8 cellular contexts compared by ENCODE assay signal in genomic region chr7:38178004-38178694, GRCh38. TPM values are rescaled to one million over a fixed set of nuclear protein-coding genes. Genes with fewer than 3 reads are reported as not detected.
DNase-seq lines count a peak whose midpoint lies in the region; ATAC-seq and TF ChIP-seq lines count a peak whose summit lies in the region.

STARD3NL (plus strand) TSS chr7:38178245; CDS start chr7:38207505, 29,260 bp downstream.

- peaks cover 6% of the 10 kb centered on the region for H3K4me1 ChIP-seq in thymus (ENCODE audit: control insufficient read depth, insufficient read depth, low read length)

- peaks cover 16% of the 10 kb centered on the region; the same call in 1 of the 2 replicates for H3K79me2 ChIP-seq in SU-DHL-6 (ENCODE audit: insufficient read depth, low read length)

- H3K9me2 ChIP-seq in SU-DHL-6 (replicated peaks; ENCODE audit: insufficient read depth, low read length): no peaks in the 10 kb centered on the region; the same call in 1 of the 2 replicates

- peaks cover 4% of the 10 kb centered on the region for H3K27me3 Mint-ChIP-seq in activated naive CD8-positive, alpha-beta T cell treated with anti-CD3 and anti-CD28 coated beads, Interleukin-2, amount 10 ng/mL, durations not matched to agents 7 days and 5 days
- peaks cover 16% of the 10 kb centered on the region for H3K27me3 Mint-ChIP-seq in osteocyte (ENCODE audit: unreplicated experiment)

- H3K4me2 ChIP-seq in SU-DHL-6 (ENCODE audit: low read depth, low read length, poor library complexity, severe bottlenecking): peak within 1 kb of the TSS; percentile 82

- H3K27ac Mint-ChIP-seq in activated naive CD8-positive, alpha-beta T cell treated with anti-CD3 and anti-CD28 coated beads, Interleukin-2, amount 10 ng/mL, durations not matched to agents 7 days and 5 days: peak within 1 kb of the TSS; percentile 91
- H3K27ac Mint-ChIP-seq in osteocyte (ENCODE audit: unreplicated experiment): peak within 1 kb of the TSS; percentile 98

- peaks cover 23% of the 10 kb centered on the region for H3K4me1 Mint-ChIP-seq in activated naive CD8-positive, alpha-beta T cell treated with anti-CD3 and anti-CD28 coated beads, Interleukin-2, amount 10 ng/mL, durations not matched to agents 7 days and 5 days
- peaks cover 36% of the 10 kb centered on the region for H3K4me1 Mint-ChIP-seq in osteocyte (ENCODE audit: unreplicated experiment)

- ATAC-seq in HG02678 (IDR thresholded peaks at IDR 0.05; ENCODE audit: unreplicated experiment): peak; percentile 99
- peak; percentile 98 for ATAC-seq in activated naive CD8-positive, alpha-beta T cell treated with anti-CD3 and anti-CD28 coated beads, Interleukin-2, amount 10 ng/mL, durations not matched to agents 7 days and 5 days (ENCODE audit: low read depth)

- H4K20me1 ChIP-seq in SU-DHL-6 (ENCODE audit: low read depth, low read length): no peaks in the 10 kb centered on the region

- H3K36me3 ChIP-seq in SU-DHL-6 (ENCODE audit: low read length) (no peaks in the 10 kb centered on the region), thymus (ENCODE audit: control insufficient read depth, insufficient read depth) (no peaks in the 10 kb centered on the region)

- H3K27ac ChIP-seq in SU-DHL-6 (ENCODE audit: low read depth, low read length) (no peak within 1 kb of the TSS), thymus (ENCODE audit: low read depth) (peak within 1 kb of the TSS; percentile 86)

- TF ChIP-seq CTCF in GM12864 (IDR thresholded peaks at IDR 0.05; ENCODE audit: low read depth, low read length, missing control alignments) (no peak), SU-DHL-6 (IDR thresholded peaks at IDR 0.05; ENCODE audit: insufficient read depth, low read length, poor library complexity, severe bottlenecking) (no peak), osteocyte (IDR thresholded peaks at IDR 0.05) (no peak)

- H3K9ac ChIP-seq in SU-DHL-6 (ENCODE audit: low read length): peak within 1 kb of the TSS; percentile 77

- under 1% methylated on average over 51 of the region's 51 CpGs for WGBS in thymus

- H3K9me3 ChIP-seq in SU-DHL-6 (ENCODE audit: insufficient read depth, low read length): no peaks in the 10 kb centered on the region
- no peaks in the 10 kb centered on the region for H3K9me3 ChIP-seq in thymus (ENCODE audit: control insufficient read depth)

- intact Hi-C loops in head of caudate nucleus (cut with DNase I): no loop called here

- H3K4me3 ChIP-seq in GM12864 (ENCODE audit: low read depth, low read length): peak within 1 kb of the TSS; percentile 88
- H3K4me3 ChIP-seq in SU-DHL-6 (ENCODE audit: insufficient read depth, low read length, poor library complexity, severe bottlenecking): peak within 1 kb of the TSS; percentile 85
- H3K4me3 ChIP-seq in thymus (ENCODE audit: low read length): peak within 1 kb of the TSS; percentile 93

- no peaks in the 10 kb centered on the region for H3F3A ChIP-seq in SU-DHL-6 (ENCODE audit: insufficient read depth)

- H2AFZ ChIP-seq in SU-DHL-6 (ENCODE audit: low read depth, low read length, severe bottlenecking): peak within 1 kb of the TSS; percentile 99

- DNase-seq in GM12864 (ENCODE audit: low read depth): peak; percentile 100
- peak; percentile 99 for DNase-seq in NCI-H128 (lab: John Stamatoyannopoulos, UW; ENCODE audit: unreplicated experiment)
- peak; percentile 83 for DNase-seq in activated naive CD8-positive, alpha-beta T cell treated with anti-CD3 and anti-CD28 coated beads, Interleukin-2, amount 10 ng/mL, durations not matched to agents 7 days and 5 days
- DNase-seq in head of caudate nucleus: peak; percentile 88 to 100 (median 98)
- DNase-seq in osteocyte (ENCODE audit: extremely low spot score, unreplicated experiment): peak; percentile 99

- no peaks in the 10 kb centered on the region for H3K9me3 Mint-ChIP-seq in activated naive CD8-positive, alpha-beta T cell treated with anti-CD3 and anti-CD28 coated beads, Interleukin-2, amount 10 ng/mL, durations not matched to agents 7 days and 5 days
- H3K9me3 Mint-ChIP-seq in osteocyte (ENCODE audit: unreplicated experiment): no peaks in the 10 kb centered on the region

- H3K27me3 ChIP-seq in SU-DHL-6 (ENCODE audit: low read length) (no peaks in the 10 kb centered on the region), thymus (ENCODE audit: control insufficient read depth, insufficient read depth) (no peaks in the 10 kb centered on the region)

- POLR2A ChIA-PET in activated naive CD8-positive, alpha-beta T cell treated with anti-CD3 and anti-CD28 coated beads, Interleukin-2, amount 10 ng/mL, durations not matched to agents 7 days and 5 days (lab: Charles Lee): interaction anchor here (1.0 kb wide), 1 partner anchor 55 kb away, joined by 3 read pairs; no protein-coding TSS in a partner anchor

- H3K36me3 Mint-ChIP-seq in activated naive CD8-positive, alpha-beta T cell treated with anti-CD3 and anti-CD28 coated beads, Interleukin-2, amount 10 ng/mL, durations not matched to agents 7 days and 5 days: no peaks in the 10 kb centered on the region
- H3K36me3 Mint-ChIP-seq in osteocyte (ENCODE audit: unreplicated experiment): no peaks in the 10 kb centered on the region

- H3K4me3 Mint-ChIP-seq in activated naive CD8-positive, alpha-beta T cell treated with anti-CD3 and anti-CD28 coated beads, Interleukin-2, amount 10 ng/mL, durations not matched to agents 7 days and 5 days: peak within 1 kb of the TSS; percentile 95
- peak within 1 kb of the TSS; percentile 95 for H3K4me3 Mint-ChIP-seq in osteocyte (ENCODE audit: unreplicated experiment)

RNA-seq across cellular contexts. Expression of gene STARD3NL, which starts in this region (rescaled TPM):
- 10 to 100 TPM; 22.0 TPM for total RNA-seq in activated naive CD8-positive, alpha-beta T cell treated with anti-CD3 and anti-CD28 coated beads, Interleukin-2, amount 10 ng/mL, durations not matched to agents 7 days and 5 days
- 30.7 and 34.0 TPM in 2 replicates for total RNA-seq in osteocyte
- polyA plus RNA-seq in thymus: 28.8 TPM
